Comparison of ENCODE assay signal across 35 cellular contexts in the genomic region with DNA sequence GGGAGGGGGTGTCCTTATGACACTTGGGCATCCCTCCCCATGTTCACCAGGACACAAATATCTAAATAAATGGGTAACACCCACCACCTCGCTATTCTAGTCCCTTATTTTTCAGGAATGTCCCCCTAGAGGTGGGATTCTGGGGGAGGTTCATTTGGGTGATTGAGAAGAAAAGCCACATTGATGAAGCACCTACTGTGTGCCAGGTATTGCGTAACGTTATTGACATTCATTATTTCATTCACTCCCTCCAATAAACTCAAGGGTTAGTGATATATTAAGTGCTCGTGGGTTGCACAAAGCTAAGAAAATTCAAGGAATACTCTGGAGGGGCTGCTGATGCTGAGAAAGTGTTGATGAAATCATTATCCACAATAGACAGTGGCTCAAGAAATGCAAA.
"Had no signal": no experiment of that assay in that cellular context is flagged by ENCODE, and none has a peak within 500 bp of the region (broad histone marks: within the 10 kb centered on the region; RNA-seq: fewer than 3 reads in every experiment).

No MANE protein-coding gene starts in this region.

- H3K36me3 ChIP-seq: MG63 had no signal

- DNase-seq: Kasumi-1, MG63, MM.1S, MV-4-11, NCI-H1048, NCI-H1092, NCI-H1092 treated with DMSO at 0.1 percent for 48 hours, NCI-H1105, NCI-H1417, NCI-H1417 treated with DMSO at 0.1 percent for 48 hours, NCI-H1436, NCI-H1436 treated with DMSO at 0.1 percent for 48 hours, NCI-H146, NCI-H1694, NCI-H1694 treated with DMSO at 0.1 percent for 48 hours, NCI-H187, NCI-H187 treated with DMSO at 0.1 percent for 48 hours, NCI-H1930, NCI-H2029, NCI-H2029 treated with DMSO at 0.1 percent for 48 hours, NCI-H2081, NCI-H2081 treated with DMSO at 0.1 percent for 48 hours, NCI-H2107, NCI-H2171, NCI-H2171 treated with DMSO at 0.1 percent for 48 hours, NCI-H2227 treated with DMSO at 0.1 percent for 48 hours, NCI-H226, NCI-H345, NCI-H446, NCI-H446 treated with DMSO at 0.1 percent for 48 hours, NCI-H510A, NCI-H510A treated with DMSO at 0.1 percent for 48 hours, NCI-H524, NCI-H524 treated with DMSO at 0.1 percent for 48 hours, NCI-H526 had no signal

- H3K9me3 ChIP-seq: MG63 had no signal

- H3K27me3 ChIP-seq: MG63 had no signal

- H3K4me3 ChIP-seq: MG63 had no signal
